Comparison of ENCODE assay signal across 10 cellular contexts in the genomic region with DNA sequence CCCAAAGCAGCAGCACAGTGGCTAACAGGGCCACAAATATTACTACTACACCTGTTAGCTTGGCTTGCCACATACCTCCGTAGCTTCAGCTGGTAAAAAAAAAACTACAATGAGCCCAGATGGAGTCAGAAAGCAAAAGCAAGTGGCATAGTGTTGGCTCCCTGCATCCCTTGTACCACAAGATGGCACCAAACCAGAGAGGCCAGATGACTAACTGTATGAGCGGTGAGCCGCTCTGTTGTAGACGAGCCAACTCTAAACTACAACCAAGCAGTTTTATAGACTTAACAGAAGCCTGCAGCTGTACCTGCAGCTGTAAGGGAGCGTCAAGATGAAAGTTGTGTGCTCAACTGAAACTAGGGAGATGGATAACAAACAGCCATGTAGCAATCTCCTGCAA.
A peak's percentile ranks its signal among the peaks of the same experiment; 100 is the strongest.
DNase-seq lines count a peak whose midpoint lies in the region; ATAC-seq, FAIRE-seq and TF ChIP-seq lines count a peak whose summit lies in the region.
"Had no signal": no experiment of that assay in that cellular context is flagged by ENCODE, and none has a peak within 500 bp of the region (broad histone marks: within the 10 kb centered on the region; RNA-seq: fewer than 3 reads in every experiment).

No MANE protein-coding gene starts in this region.

- 58 to 73% methylated on average over 5 of the region's 5 CpGs for WGBS in lower leg skin, 2 donors

- ATAC-seq in GM19463 (IDR thresholded peaks at IDR 0.05; ENCODE audit: unreplicated experiment) (peak; percentile 74), GM18520 (IDR thresholded peaks at IDR 0.05; ENCODE audit: unreplicated experiment) (no peak)

- no peak for DNase-seq in AG09319 (ENCODE audit: extremely low read depth, low read depth)
- DNase-seq in RKO (ENCODE audit: low spot score), result peak; percentile 79
- peak; percentile 36 for DNase-seq in iPS DF 4.7 (ENCODE audit: extremely low read depth, low spot score)
- DNase-seq in caudate nucleus (lab: John Stamatoyannopoulos, UW), result no peak
- DNase-seq in frontal cortex (ENCODE audit: low spot score in 2 of 2), result no peak
- DNase-seq in lower leg skin (ENCODE audit: low spot score in 2 of 2), result no peak
- DNase-seq: effector CD4-positive, alpha-beta T cell had no signal

- intact Hi-C loops in lower leg skin (cut with DNase I; ENCODE audit: low total_unique reads), result no loop called here

- no peak for FAIRE-seq in frontal cortex (lab: Jason Lieb, UNC)

- no peak overlapping the region for H3K27ac ChIP-seq in caudate nucleus (ENCODE audit: low read depth, low read length)
- H3K27ac ChIP-seq: SJCRH30 had no signal

- TF ChIP-seq CTCF in AG09319 (IDR thresholded peaks at IDR 0.05; ENCODE audit: low read depth, low read length) (peak; percentile 37), lower leg skin (IDR thresholded peaks at IDR 0.05) (no peak)

- H3K4me3 ChIP-seq in lower leg skin (ENCODE audit: low read depth, poor library complexity, severe bottlenecking), result no peak overlapping the region
- H3K4me3 ChIP-seq: SJCRH30 had no signal

- no peak for TF ChIP-seq POLR2A in lower leg skin (IDR thresholded peaks at IDR 0.05)

Comparison
In these comparisons a context has a peak if more than half of its experiments do, and no peak if none do; other contexts are left out.
1. DNase-seq: peak in RKO (single experiment) and iPS DF 4.7 (single experiment); none in AG09319 (single experiment), caudate nucleus (0 of 61), frontal cortex (0 of 2) and lower leg skin (0 of 2).